ENCODE assay signal across 8 cellular contexts in genomic region chr1:17984510-17985085, GRCh38.
DNase-seq lines count a peak whose midpoint lies in the region; ATAC-seq and TF ChIP-seq lines count a peak whose summit lies in the region.

No MANE protein-coding gene starts in this region.

- peaks cover 2% of the 10 kb centered on the region for H3K27me3 ChIP-seq in Panc1 (ENCODE audit: control insufficient read depth, insufficient read depth, low read length)
- no peaks in the 10 kb centered on the region for H3K27me3 ChIP-seq in thyroid gland
- H3K27me3 ChIP-seq in suprapubic skin = peaks cover 51% of the 10 kb centered on the region

- no peak for TF ChIP-seq EP300 in suprapubic skin (IDR thresholded peaks at IDR 0.05)

- H3K9me3 ChIP-seq in Panc1 (ENCODE audit: control insufficient read depth, insufficient read depth, low read depth, low read length) (no peaks in the 10 kb centered on the region), thyroid gland (no peaks in the 10 kb centered on the region), suprapubic skin (no peaks in the 10 kb centered on the region)

- H3K4me3 ChIP-seq in Panc1 (ENCODE audit: low read depth in 2 of 2, low read length in 2 of 2) = no peak overlapping the region
- no peak overlapping the region for H3K4me3 ChIP-seq in thyroid gland (replicated peaks in 1 of 3)
- no peak overlapping the region for H3K4me3 ChIP-seq in suprapubic skin

- ATAC-seq in Panc1 = no peak
- ATAC-seq in stimulated activated naive B cell treated with anti-CD40 and anti-IgM and Interleukin-4, amounts not matched to agents 10 μg/mL and 1 μg/mL and 100 μg/mL, for 72 hours (replicated peaks) = no peak

- TF ChIP-seq POLR2A in thyroid gland (IDR thresholded peaks at IDR 0.05) (no peak), suprapubic skin (IDR thresholded peaks at IDR 0.05) (no peak)

- intact Hi-C loops in Panc1 (cut with micrococcal nuclease; ENCODE audit: unreplicated experiment) (loop anchor here (10.0 kb wide), 1 partner anchor 120 kb away; the partner anchor contains the start of gene IGSF21), thyroid gland (cut with DNase I) (no loop called here)

- BruUV-seq in Panc1 (replicated peaks; lab: Mats Ljungman, UMichigan) = no TSS peak

- POLR2A ChIA-PET in Panc1 (lab: Charles Lee) = no interaction called here

- no peak overlapping the region for H3K4me3 Mint-ChIP-seq in stimulated activated naive B cell treated with anti-CD40 and anti-IgM and Interleukin-4, amounts not matched to agents 10 μg/mL and 1 μg/mL and 100 μg/mL, for 72 hours

- peaks cover 4 to 5% of the 10 kb centered on the region in 2 donors for H3K9me3 Mint-ChIP-seq in stimulated activated naive B cell treated with anti-CD40 and anti-IgM and Interleukin-4, amounts not matched to agents 10 μg/mL and 1 μg/mL and 100 μg/mL, for 72 hours

- TF ChIP-seq CTCF in GM12874 (IDR thresholded peaks at IDR 0.05; ENCODE audit: insufficient read depth, low read depth, low read length) (peak; percentile 83), Panc1 (IDR thresholded peaks at IDR 0.05) (peak; percentile 80), thyroid gland (IDR thresholded peaks at IDR 0.05) (peak in 3 of 6 experiments; percentile 30 to 45 (median 32)), suprapubic skin (IDR thresholded peaks at IDR 0.05) (no peak)

- CTCF ChIA-PET in Panc1 (lab: Charles Lee) = no interaction called here

- DNase-seq in AG20443 (ENCODE audit: low spot score) (peak; percentile 25), Panc1 (ENCODE audit: low read depth, low spot score) (no peak), glomerular visceral epithelial cell (ENCODE audit: extremely low spot score) (peak; percentile 2), thyroid gland (peak; percentile 7 to 11), suprapubic skin (ENCODE audit: low spot score in 2 of 2) (no peak), occipital lobe (lab: John Stamatoyannopoulos, UW) (no peak)
- DNase-seq in stimulated activated naive B cell treated with anti-CD40 and anti-IgM and Interleukin-4, amounts not matched to agents 10 μg/mL and 1 μg/mL and 100 μg/mL, for 72 hours = no peak

- H3K27ac ChIP-seq in Panc1 (ENCODE audit: low read length) = no peak overlapping the region
- no peak overlapping the region for H3K27ac ChIP-seq in thyroid gland
- no peak overlapping the region for H3K27ac ChIP-seq in suprapubic skin

- in situ Hi-C loops in Panc1 (cut with HindIII; ENCODE audit: low pct_unique_long_range_greater_than_20kb, low sequenced_read_pairs) = no loop called here

- H3K27ac Mint-ChIP-seq in stimulated activated naive B cell treated with anti-CD40 and anti-IgM and Interleukin-4, amounts not matched to agents 10 μg/mL and 1 μg/mL and 100 μg/mL, for 72 hours = no peak overlapping the region

- H3K36me3 ChIP-seq in Panc1 (ENCODE audit: control insufficient read depth, insufficient read depth, low read length) (no peaks in the 10 kb centered on the region), thyroid gland (no peaks in the 10 kb centered on the region), suprapubic skin (no peaks in the 10 kb centered on the region)

- H3K4me1 ChIP-seq in Panc1 (ENCODE audit: control insufficient read depth, insufficient read depth, low read length) = no peaks in the 10 kb centered on the region
- H3K4me1 ChIP-seq in thyroid gland = no peaks in the 10 kb centered on the region
- no peaks in the 10 kb centered on the region for H3K4me1 ChIP-seq in suprapubic skin

- peaks cover 15% of the 10 kb centered on the region in 2 donors for H3K27me3 Mint-ChIP-seq in stimulated activated naive B cell treated with anti-CD40 and anti-IgM and Interleukin-4, amounts not matched to agents 10 μg/mL and 1 μg/mL and 100 μg/mL, for 72 hours

- H3K4me1 Mint-ChIP-seq in stimulated activated naive B cell treated with anti-CD40 and anti-IgM and Interleukin-4, amounts not matched to agents 10 μg/mL and 1 μg/mL and 100 μg/mL, for 72 hours = no peaks in the 10 kb centered on the region

- 36 to 40% methylated on average over 10 of the region's 10 CpGs for WGBS in thyroid gland, 2 donors
- WGBS in suprapubic skin = 33% methylated on average over 10 of the region's 10 CpGs

- H3K36me3 Mint-ChIP-seq in stimulated activated naive B cell treated with anti-CD40 and anti-IgM and Interleukin-4, amounts not matched to agents 10 μg/mL and 1 μg/mL and 100 μg/mL, for 72 hours = no peaks in the 10 kb centered on the region

Comparison
In these comparisons a context has a peak if more than half of its experiments do, and no peak if none do; other contexts are left out.
1. DNase-seq: peak in AG20443 (single experiment), glomerular visceral epithelial cell (single experiment) and thyroid gland (2 of 2); none in Panc1 (single experiment), suprapubic skin (0 of 2), stimulated activated naive B cell treated with anti-CD40 and anti-IgM and Interleukin-4, amounts not matched to agents 10 μg/mL and 1 μg/mL and 100 μg/mL, for 72 hours (single experiment) and occipital lobe (single experiment).
2. CTCF ChIP-seq: peak in GM12874 (single experiment) and Panc1 (single experiment); none in suprapubic skin (0 of 2).